In the genomic region with DNA sequence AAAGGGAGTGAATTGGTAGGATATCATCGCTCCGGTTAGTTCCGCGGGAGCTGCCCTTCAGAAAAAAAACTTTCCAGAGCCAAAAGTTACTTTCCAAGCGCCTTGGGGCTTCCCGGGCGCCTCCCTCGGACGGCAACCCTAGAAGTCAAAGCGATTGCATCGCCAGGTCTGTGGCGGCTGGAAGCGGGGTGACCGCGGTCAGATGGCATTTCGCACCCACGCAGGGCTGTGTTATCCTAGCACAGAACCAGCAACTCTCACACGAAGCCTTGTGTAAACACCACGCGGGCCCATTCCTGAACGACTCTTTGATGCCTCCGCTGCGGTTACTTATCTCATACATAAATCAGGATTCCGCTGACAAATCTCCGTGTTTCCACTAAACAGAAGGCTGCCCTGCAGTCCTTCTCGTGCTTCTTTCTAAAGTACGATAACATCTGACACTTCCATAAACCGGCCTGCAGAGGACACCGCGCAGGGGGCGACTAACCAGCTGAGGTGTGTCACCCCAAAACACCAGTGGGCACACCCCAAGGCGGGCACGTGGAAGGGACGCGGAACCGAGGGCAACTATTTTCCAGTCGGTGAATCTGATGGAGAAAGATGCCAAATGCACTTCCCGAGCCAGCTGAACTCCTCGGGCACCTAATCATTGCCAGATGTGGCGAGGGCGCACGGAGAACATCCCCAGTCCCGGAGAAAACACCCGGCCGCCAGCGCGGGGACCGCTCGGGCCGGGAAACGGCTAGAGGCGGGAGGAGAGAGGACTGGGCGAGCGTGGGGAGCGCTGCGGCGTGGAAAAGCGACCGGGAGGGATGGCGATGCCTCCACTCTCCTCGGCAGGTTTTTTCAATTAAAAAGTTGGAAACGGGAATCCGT, we compare ENCODE assay signal across 9 cellular contexts. TPM values are rescaled to one million over a fixed set of nuclear protein-coding genes. Genes with fewer than 3 reads are reported as not detected.
DNase-seq lines count a peak whose midpoint lies in the region; ATAC-seq and TF ChIP-seq lines count a peak whose summit lies in the region.
"Had no signal": no experiment of that assay in that cellular context is flagged by ENCODE, and none has a peak within 500 bp of the region (broad histone marks: within the 10 kb centered on the region; RNA-seq: fewer than 3 reads in every experiment).

No MANE protein-coding gene starts in this region.

- H3K9me3 ChIP-seq in osteoblast (ENCODE audit: low read depth, low read length): no peaks in the 10 kb centered on the region
- no peaks in the 10 kb centered on the region for H3K9me3 ChIP-seq in CD4-positive, alpha-beta memory T cell (ENCODE audit: control insufficient read depth in 1 of 2, low read length in 2 of 2)

- peaks cover 0 to 14% (median 2%) of the 10 kb centered on the region in 4 donors for H3K4me1 Mint-ChIP-seq in CD4-positive, alpha-beta memory T cell

- H3K36me3 Mint-ChIP-seq in CD4-positive, alpha-beta memory T cell: no peaks in the 10 kb centered on the region

- intact Hi-C loops in CD4-positive, alpha-beta memory T cell (cut with micrococcal nuclease): no loop called here

- peaks cover 30% of the 10 kb centered on the region for H3K4me1 ChIP-seq in osteoblast (ENCODE audit: insufficient read depth, low read length)
- H3K4me1 ChIP-seq in CD4-positive, alpha-beta memory T cell (ENCODE audit: insufficient read depth, low read length): no peaks in the 10 kb centered on the region

- no peak for TF ChIP-seq POLR2A in NB4 (IDR thresholded peaks at IDR 0.05; ENCODE audit: extremely low read depth, insufficient read length)

- peaks cover 8% of the 10 kb centered on the region for H3K79me2 ChIP-seq in osteoblast (ENCODE audit: insufficient read depth, low read length)

- H3K27ac Mint-ChIP-seq in CD4-positive, alpha-beta memory T cell: no peak overlapping the region

- CTCF ChIA-PET in BJ (lab: Yijun Ruan, JAX): interaction anchor here (0.7 to 1.5 kb wide), 6 partner anchors 34 to 125 kb away, joined by 3 to 4 read pairs (median 3); no protein-coding TSS in a partner anchor
- CTCF ChIA-PET in CD4-positive, alpha-beta memory T cell (lab: Charles Lee; ENCODE audit: partially characterized antibody): no interaction called here

- peak overlapping the region; percentile 89 for H3K27ac ChIP-seq in osteoblast (ENCODE audit: low read depth, low read length)
- H3K27ac ChIP-seq in CD4-positive, alpha-beta memory T cell (ENCODE audit: low read depth, low read length): no peak overlapping the region
- H3K27ac ChIP-seq in substantia nigra (ENCODE audit: low read depth, low read length, poor library complexity, severe bottlenecking): no peak overlapping the region

- POLR2A ChIA-PET in BJ (lab: Charles Lee): no interaction called here
- POLR2A ChIA-PET in CD4-positive, alpha-beta memory T cell (lab: Charles Lee; ENCODE audit: partially characterized antibody): no interaction called here

- peak overlapping the region; percentile 89 for H3K4me2 ChIP-seq in osteoblast (ENCODE audit: insufficient read depth, low read length)

- TF ChIP-seq CTCF in BJ (IDR thresholded peaks at IDR 0.05; ENCODE audit: insufficient read depth, low read depth, low read length) (no peak), NB4 (IDR thresholded peaks at IDR 0.05; ENCODE audit: low read depth, low read length) (no peak), osteoblast (IDR thresholded peaks at IDR 0.05; ENCODE audit: extremely low read depth, low read depth, low read length) (no peak)

- H3K4me3 ChIP-seq in BJ (ENCODE audit: low read depth, low read length) (peak overlapping the region; percentile 79), NB4 (ENCODE audit: low read depth, low read length) (no peak overlapping the region), osteoblast (ENCODE audit: insufficient read depth, low read length) (peak overlapping the region; percentile 81)
- H3K4me3 ChIP-seq in CD4-positive, alpha-beta memory T cell (ENCODE audit: low read length in 2 of 2): no peak overlapping the region

- no peak for ATAC-seq in GM18868 (IDR thresholded peaks at IDR 0.05; ENCODE audit: unreplicated experiment)

- H3K27me3 Mint-ChIP-seq in CD4-positive, alpha-beta memory T cell: peaks cover 12 to 34% of the 10 kb centered on the region in 2 donors

- H4K20me1 ChIP-seq in osteoblast (ENCODE audit: insufficient read depth, low read length): no peaks in the 10 kb centered on the region

- H3K36me3 ChIP-seq in BJ (ENCODE audit: control insufficient read depth, insufficient read depth, low read length): no peaks in the 10 kb centered on the region
- no peaks in the 10 kb centered on the region for H3K36me3 ChIP-seq in osteoblast (ENCODE audit: insufficient read depth, low read length)
- no peaks in the 10 kb centered on the region for H3K36me3 ChIP-seq in CD4-positive, alpha-beta memory T cell (ENCODE audit: insufficient read depth, low read length)

- peak overlapping the region in 3 of 8 donors; percentile 7 to 43 (median 15) for H3K4me3 Mint-ChIP-seq in CD4-positive, alpha-beta memory T cell

- peaks cover 0 to 2% (median 0%) of the 10 kb centered on the region in 8 donors for H3K9me3 Mint-ChIP-seq in CD4-positive, alpha-beta memory T cell

- DNase-seq in BJ (ENCODE audit: low read depth) (peak; percentile 58), NB4 (ENCODE audit: low read depth) (peak; percentile 9), fibroblast of gingiva (ENCODE audit: low read depth) (peak; percentile 79), osteoblast (ENCODE audit: insufficient read length, low spot score, missing footprints) (peak; percentile 92), NCI-H2029 (lab: John Stamatoyannopoulos, UW) (no peak), substantia nigra (lab: John Stamatoyannopoulos, UW) (no peak)
- DNase-seq in CD4-positive, alpha-beta memory T cell: no peak

- H2AFZ ChIP-seq in osteoblast (ENCODE audit: low read length): no peak overlapping the region

- peaks cover 10% of the 10 kb centered on the region for H3K27me3 ChIP-seq in BJ (ENCODE audit: control insufficient read depth, insufficient read depth, low read length)
- H3K27me3 ChIP-seq in osteoblast (ENCODE audit: insufficient read depth, low read length): peaks cover 13% of the 10 kb centered on the region
- H3K27me3 ChIP-seq in CD4-positive, alpha-beta memory T cell (ENCODE audit: insufficient read depth, low read length): peaks cover 13% of the 10 kb centered on the region

RNA-seq across cellular contexts. Expression of gene COLEC12, which starts 0.9 kb away (rescaled TPM):
- 41.1 and 55.1 TPM in 2 replicates for polyA plus RNA-seq in BJ (2011; rRNA removed)
- polyA minus RNA-seq in BJ (2011; rRNA and poly(A)+ RNA removed): 24.7 and 26.9 TPM in 2 replicates
- total RNA-seq in osteoblast: 38.0 and 56.9 TPM in 2 replicates
- under 1 TPM; 0.17 to 0.28 TPM for total RNA-seq in CD4-positive, alpha-beta memory T cell
- not detected for polyA plus RNA-seq in CD4-positive, alpha-beta memory T cell
- total RNA-seq: activated CD8-positive, alpha-beta memory T cell treated with anti-CD3 and anti-CD28 coated beads for 36 hours had no signal

Comparison
In these comparisons a context has a peak if more than half of its experiments do, and no peak if none do; other contexts are left out.
1. DNase-seq: peak in BJ (single experiment), NB4 (single experiment), fibroblast of gingiva (single experiment) and osteoblast (single experiment); none in NCI-H2029 (single experiment), CD4-positive, alpha-beta memory T cell (0 of 5) and substantia nigra (0 of 49).
2. H3K4me3 ChIP-seq: peak in BJ (single experiment) and osteoblast (single experiment); none in NB4 (single experiment) and CD4-positive, alpha-beta memory T cell (0 of 2).
3. RNA of gene COLEC12, which starts 0.9 kb away (total RNA-seq): 38.0 to 56.9 TPM in osteoblast; 0.17 to 0.28 TPM in CD4-positive, alpha-beta memory T cell; every median in the first group is over 10 times any median in the second.